Comparison of ENCODE assay signal across 7 cellular contexts in genomic region chr17:41786227-41787020, GRCh38.
DNase-seq lines count a peak whose midpoint lies in the region; ATAC-seq lines count a peak whose summit lies in the region.

JUP (minus strand) TSS chr17:41786711; CDS start chr17:41771854, 14,857 bp downstream.

- peak within 1 kb of the TSS; percentile 80 for H3K4me3 Mint-ChIP-seq in dendritic cell treated with granulocyte-macrophage colony-stimulating factor and Interleukin-4, amounts not matched to agents 40 ng/mL and 50 ng/mL, for 4 days

- H3K27ac Mint-ChIP-seq in dendritic cell treated with granulocyte-macrophage colony-stimulating factor and Interleukin-4, amounts not matched to agents 40 ng/mL and 50 ng/mL, for 4 days = peak within 1 kb of the TSS; percentile 86

- peaks cover 80% of the 10 kb centered on the region for H3K4me1 Mint-ChIP-seq in dendritic cell treated with granulocyte-macrophage colony-stimulating factor and Interleukin-4, amounts not matched to agents 40 ng/mL and 50 ng/mL, for 4 days (ENCODE audit: low read depth)

- intact Hi-C loops in dendritic cell treated with granulocyte-macrophage colony-stimulating factor and Interleukin-4, amounts not matched to agents 40 ng/mL and 50 ng/mL, for 4 days (cut with micrococcal nuclease) = no loop called here

- H3K36me3 Mint-ChIP-seq in dendritic cell treated with granulocyte-macrophage colony-stimulating factor and Interleukin-4, amounts not matched to agents 40 ng/mL and 50 ng/mL, for 4 days (ENCODE audit: low read depth) = peaks cover 8% of the 10 kb centered on the region

- peaks cover 15% of the 10 kb centered on the region for H3K27me3 Mint-ChIP-seq in dendritic cell treated with granulocyte-macrophage colony-stimulating factor and Interleukin-4, amounts not matched to agents 40 ng/mL and 50 ng/mL, for 4 days

- peak; percentile 99 for DNase-seq in NCI-H526 (lab: John Stamatoyannopoulos, UW)
- peak; percentile 86 for DNase-seq in activated CD4-positive, alpha-beta T cell treated with anti-CD3 and anti-CD28 coated beads, Interleukin-2, amount 50 U/mL, for 4 hours
- DNase-seq in left kidney (ENCODE audit: low read depth, low spot score) = peak; percentile 100
- peak; percentile 95 for DNase-seq in stimulated activated CD4-positive, alpha-beta T cell treated with anti-CD3 and anti-CD28 coated beads, Interleukin-1b, Interleukin-23, amount 100 ng/mL, for 48 hours

- H3K9me3 Mint-ChIP-seq in dendritic cell treated with granulocyte-macrophage colony-stimulating factor and Interleukin-4, amounts not matched to agents 40 ng/mL and 50 ng/mL, for 4 days = no peaks in the 10 kb centered on the region

- ATAC-seq in GM18867 (IDR thresholded peaks at IDR 0.05; ENCODE audit: unreplicated experiment) (peak; percentile 89), HG03439 (IDR thresholded peaks at IDR 0.05; ENCODE audit: unreplicated experiment) (peak; percentile 81)

Comparison
In these comparisons a context has a peak if more than half of its experiments do, and no peak if none do; other contexts are left out.
1. Peak in every context shown above with its lines: DNase-seq and ATAC-seq.